Comparison of ENCODE assay signal across 13 cellular contexts in the genomic region with DNA sequence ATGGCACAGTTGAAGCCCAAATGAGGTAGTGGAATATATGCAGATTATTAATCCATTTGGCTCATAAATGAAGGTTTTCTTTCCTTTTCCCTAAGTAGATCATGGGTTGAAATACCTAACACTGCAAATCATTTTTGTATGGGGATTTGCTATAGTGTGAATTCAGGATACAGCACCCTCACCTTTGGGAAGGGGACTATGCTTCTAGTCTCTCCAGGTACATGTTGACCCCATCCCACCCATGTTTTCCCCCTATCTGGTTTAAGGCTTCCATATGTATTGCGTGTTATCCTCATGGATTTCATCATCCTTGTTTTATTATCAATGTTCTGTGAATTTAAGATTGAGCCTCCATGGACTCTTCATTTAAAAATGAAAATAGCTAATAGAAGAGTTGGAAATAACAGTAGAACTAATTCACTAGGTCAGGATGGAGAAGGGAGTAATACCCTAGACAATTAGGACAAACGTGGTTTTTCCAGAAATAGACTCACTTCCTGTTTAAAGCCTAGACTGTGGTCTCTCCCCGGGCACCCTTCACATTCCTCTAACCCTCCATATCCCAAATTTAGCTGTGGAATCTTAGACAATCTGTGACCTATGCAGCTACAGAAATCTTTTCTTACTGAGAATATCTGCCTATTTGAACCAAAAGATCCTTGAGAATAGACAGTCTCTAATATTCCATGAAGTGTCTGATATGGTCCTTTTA. TPM values are rescaled to one million over a fixed set of nuclear protein-coding genes. Genes with fewer than 3 reads are reported as not detected.
A peak's percentile ranks its signal among the peaks of the same experiment; 100 is the strongest.
DNase-seq lines count a peak whose midpoint lies in the region; ATAC-seq, FAIRE-seq and TF ChIP-seq lines count a peak whose summit lies in the region.
"Had no signal": no experiment of that assay in that cellular context is flagged by ENCODE, and none has a peak within 500 bp of the region (broad histone marks: within the 10 kb centered on the region; RNA-seq: fewer than 3 reads in every experiment).

No MANE protein-coding gene starts in this region.

- H3K4me1 ChIP-seq in keratinocyte (ENCODE audit: control insufficient read depth, extremely low read depth, insufficient read depth, low read length), result peaks cover 19% of the 10 kb centered on the region

- no TSS peak for BruUV-seq in Calu3 (replicated peaks; lab: Mats Ljungman, UMichigan)

- no peaks in the 10 kb centered on the region for H3K36me3 ChIP-seq in keratinocyte (ENCODE audit: control insufficient read depth in 2 of 2, extremely low read depth in 1 of 2, insufficient read depth in 2 of 2, low read length in 2 of 2)
- H3K36me3 ChIP-seq: gastroesophageal sphincter, upper lobe of right lung had no signal

- TF ChIP-seq CTCF in keratinocyte (optimal IDR thresholded peaks at IDR 0.05 in 1 of 3, IDR thresholded peaks at IDR 0.05 in 1 of 3, conservative IDR thresholded peaks at IDR 0.05 in 1 of 3; ENCODE audit: extremely low read depth in 1 of 3, insufficient read depth in 2 of 3, low read length in 3 of 3) (no peak), Calu3 (IDR thresholded peaks at IDR 0.05; ENCODE audit: unreplicated experiment) (no peak)

- no peaks in the 10 kb centered on the region for H3K9me1 ChIP-seq in keratinocyte (ENCODE audit: control insufficient read depth, extremely low read depth, insufficient read depth, low read length)

- no peak overlapping the region for H2AFZ ChIP-seq in keratinocyte (ENCODE audit: control insufficient read depth, low read length)

- H3K27me3 Mint-ChIP-seq in activated CD4-positive, alpha-beta memory T cell treated with anti-CD3 and anti-CD28 coated beads, Interleukin-2, amount 10 ng/mL, durations not matched to agents 7 days and 5 days, result no peaks in the 10 kb centered on the region
- no peaks in the 10 kb centered on the region for H3K27me3 Mint-ChIP-seq in Calu3 (ENCODE audit: unreplicated experiment)

- H3K27ac Mint-ChIP-seq in activated CD4-positive, alpha-beta memory T cell treated with anti-CD3 and anti-CD28 coated beads, Interleukin-2, amount 10 ng/mL, durations not matched to agents 7 days and 5 days, result peak overlapping the region; percentile 96
- no peak overlapping the region for H3K27ac Mint-ChIP-seq in Calu3 (ENCODE audit: unreplicated experiment)
- H3K27ac Mint-ChIP-seq: mesothelial cell of epicardium had no signal

- POLR2A ChIA-PET in activated CD4-positive, alpha-beta memory T cell treated with anti-CD3 and anti-CD28 coated beads, Interleukin-2, amount 10 ng/mL, durations not matched to agents 7 days and 5 days (lab: Charles Lee), result interaction anchor here (0.6 to 12.3 kb wide), 20 partner anchors 8 to 1267 kb away, joined by 3 to 707 read pairs (median 4); no protein-coding TSS in a partner anchor

- peaks cover 90% of the 10 kb centered on the region for H3K4me1 Mint-ChIP-seq in activated CD4-positive, alpha-beta memory T cell treated with anti-CD3 and anti-CD28 coated beads, Interleukin-2, amount 10 ng/mL, durations not matched to agents 7 days and 5 days
- H3K4me1 Mint-ChIP-seq in Calu3 (ENCODE audit: low read depth, unreplicated experiment), result peaks cover 12% of the 10 kb centered on the region

- peak overlapping the region; percentile 73 for H3K4me3 ChIP-seq in GM08714 (ENCODE audit: low read length)
- no peak overlapping the region for H3K4me3 ChIP-seq in keratinocyte (ENCODE audit: control insufficient read depth in 2 of 3, extremely low read depth in 1 of 3, insufficient read depth in 2 of 3, low read depth in 1 of 3, low read length in 3 of 3)
- H3K4me3 ChIP-seq: gastroesophageal sphincter, upper lobe of right lung had no signal

- peak; percentile 42 for DNase-seq in AG20443 (ENCODE audit: low spot score)
- DNase-seq in activated CD4-positive, alpha-beta memory T cell treated with anti-CD3 and anti-CD28 coated beads, Interleukin-2, amount 10 ng/mL, durations not matched to agents 7 days and 5 days, result no peak
- no peak for DNase-seq in keratinocyte (ENCODE audit: low read depth, low spot score)
- no peak for DNase-seq in occipital lobe (lab: John Stamatoyannopoulos, UW)
- no peak for DNase-seq in Calu3
- DNase-seq: NCI-H748 treated with DMSO at 0.1 percent for 48 hours, upper lobe of right lung had no signal

- intact Hi-C loops in Calu3 (cut with micrococcal nuclease; ENCODE audit: unreplicated experiment), result no loop called here

- H3K9ac ChIP-seq in keratinocyte (ENCODE audit: control insufficient read depth, extremely low read depth, insufficient read depth, low read length), result no peak overlapping the region

- H4K20me1 ChIP-seq in keratinocyte (ENCODE audit: control insufficient read depth, extremely low read depth, insufficient read depth, low read length), result no peaks in the 10 kb centered on the region

- FAIRE-seq in keratinocyte (lab: Jason Lieb, UNC), result peak; percentile 46
- FAIRE-seq: bronchial epithelial cell had no signal

- no peaks in the 10 kb centered on the region for H3K9me3 Mint-ChIP-seq in activated CD4-positive, alpha-beta memory T cell treated with anti-CD3 and anti-CD28 coated beads, Interleukin-2, amount 10 ng/mL, durations not matched to agents 7 days and 5 days
- no peaks in the 10 kb centered on the region for H3K9me3 Mint-ChIP-seq in Calu3 (ENCODE audit: low read depth, unreplicated experiment)
- H3K9me3 Mint-ChIP-seq: mesothelial cell of epicardium had no signal

- ATAC-seq in HG02763 (IDR thresholded peaks at IDR 0.05; ENCODE audit: unreplicated experiment) (no peak), GM18511 (IDR thresholded peaks at IDR 0.05; ENCODE audit: unreplicated experiment) (no peak)
- ATAC-seq: gastroesophageal sphincter, upper lobe of right lung had no signal

- H3K79me2 ChIP-seq in keratinocyte (ENCODE audit: control insufficient read depth, insufficient read depth, low read length), result no peaks in the 10 kb centered on the region

- H3K4me2 ChIP-seq in keratinocyte (ENCODE audit: control insufficient read depth, extremely low read depth, insufficient read depth, low read depth, low read length), result peak overlapping the region; percentile 12

- H3K27me3 ChIP-seq in keratinocyte (ENCODE audit: control insufficient read depth, extremely low read depth, insufficient read depth, low read length), result no peaks in the 10 kb centered on the region
- H3K27me3 ChIP-seq: gastroesophageal sphincter, upper lobe of right lung had no signal

- no peaks in the 10 kb centered on the region for H3K9me3 ChIP-seq in keratinocyte (ENCODE audit: control insufficient read depth, low read depth, low read length)
- H3K9me3 ChIP-seq: gastroesophageal sphincter, upper lobe of right lung had no signal

- dilution Hi-C loops in keratinocyte (cut with MboI; ENCODE audit: extremely low pct_ligation_motif_present, low sequenced_read_pairs), result no loop called here

- H3K36me3 Mint-ChIP-seq in activated CD4-positive, alpha-beta memory T cell treated with anti-CD3 and anti-CD28 coated beads, Interleukin-2, amount 10 ng/mL, durations not matched to agents 7 days and 5 days (ENCODE audit: low read depth), result peaks cover 91% of the 10 kb centered on the region
- H3K36me3 Mint-ChIP-seq in Calu3 (ENCODE audit: insufficient read depth, unreplicated experiment), result no peaks in the 10 kb centered on the region
- H3K36me3 Mint-ChIP-seq: mesothelial cell of epicardium had no signal

- H3K4me3 Mint-ChIP-seq in activated CD4-positive, alpha-beta memory T cell treated with anti-CD3 and anti-CD28 coated beads, Interleukin-2, amount 10 ng/mL, durations not matched to agents 7 days and 5 days, result peak overlapping the region; percentile 82
- no peak overlapping the region for H3K4me3 Mint-ChIP-seq in Calu3 (ENCODE audit: low read depth, unreplicated experiment)
- H3K4me3 Mint-ChIP-seq: mesothelial cell of epicardium had no signal

- CTCF ChIA-PET in activated CD4-positive, alpha-beta memory T cell treated with anti-CD3 and anti-CD28 coated beads, Interleukin-2, amount 10 ng/mL, durations not matched to agents 7 days and 5 days (lab: Charles Lee), result interaction anchor here (0.6 to 4.1 kb wide), 15 partner anchors 8 to 410 kb away, joined by 3 to 29 read pairs (median 4); partner anchors contain the start of gene DAD1
- CTCF ChIA-PET in Calu3 (lab: Charles Lee), result interaction anchor here (1.0 to 1.1 kb wide), 2 partner anchors 8 to 14 kb away, joined by 3 read pairs; no protein-coding TSS in a partner anchor

- no peak overlapping the region for H3K27ac ChIP-seq in keratinocyte (ENCODE audit: control insufficient read depth, insufficient read depth, low read length)
- H3K27ac ChIP-seq: gastroesophageal sphincter, upper lobe of right lung had no signal

RNA-seq across cellular contexts. Expression of gene DAD1, which starts 56.5 kb away (rescaled TPM):
- total RNA-seq in activated CD4-positive, alpha-beta memory T cell treated with anti-CD3 and anti-CD28 coated beads, Interleukin-2, amount 10 ng/mL, durations not matched to agents 7 days and 5 days, result 100 to 1,000 TPM; 160 to 167 TPM
- 351 to 437 TPM (median 369 TPM) in 3 replicates for polyA plus RNA-seq in keratinocyte
- 97.1 TPM for polyA plus RNA-seq in keratinocyte (2011; ENCODE audit: low read depth)
- polyA plus RNA-seq in keratinocyte (2011; cell fraction: cytosol; rRNA removed), result 431 and 472 TPM in 2 replicates
- 304 and 366 TPM in 2 replicates for polyA plus RNA-seq in keratinocyte (2011; cell fraction: nucleus; rRNA removed)
- polyA plus RNA-seq in keratinocyte (2012; ENCODE audit: low replicate concordance), result 283 and 302 TPM in 2 replicates
- 168 to 246 TPM (median 203 TPM) in 3 replicates for polyA minus RNA-seq in keratinocyte
- polyA minus RNA-seq in keratinocyte (2011; cell fraction: cytosol; rRNA and poly(A)+ RNA removed), result 148 TPM
- 62.1 and 69.0 TPM in 2 replicates for polyA minus RNA-seq in keratinocyte (2011; cell fraction: nucleus; rRNA and poly(A)+ RNA removed)
- total RNA-seq in occipital lobe (72.5 TPM), Calu3 (2022) (196 and 197 TPM in 2 replicates)
